ENCODE assay signal across 35 cellular contexts in genomic region chr12:32281098-32281497, GRCh38.
"Had no signal": no experiment of that assay in that cellular context is flagged by ENCODE, and none has a peak within 500 bp of the region (broad histone marks: within the 10 kb centered on the region; RNA-seq: fewer than 3 reads in every experiment).

No MANE protein-coding gene starts in this region.

- H3K4me1 Mint-ChIP-seq: activated B cell treated with CpG ODN at 0.5 μM for 24 hours; activated CD4-positive, alpha-beta T cell treated with anti-CD3 and anti-CD28 coated beads, Interleukin-2, amount 10 ng/mL, durations not matched to agents 24 days and 14 days; activated naive CD8-positive, alpha-beta T cell treated with anti-CD3 and anti-CD28 coated beads for 36 hours; activated T-helper 17 cell treated with anti-CD3 and anti-CD28 coated beads, Interleukin-2, amount 50 U/mL, for 72 hours; T-cell had no signal

- H3K4me1 ChIP-seq: adrenal gland, body of pancreas, breast epithelium had no signal

- H3K4me3 Mint-ChIP-seq: activated B cell treated with CpG ODN at 0.5 μM for 24 hours; activated CD4-positive, alpha-beta memory T cell treated with anti-CD3 and anti-CD28 coated beads for 36 hours; activated CD4-positive, alpha-beta T cell treated with anti-CD3 and anti-CD28 coated beads, Interleukin-2, amount 10 ng/mL, durations not matched to agents 24 days and 14 days; activated CD8-positive, alpha-beta T cell treated with anti-CD3 and anti-CD28 coated beads for 36 hours; activated naive CD4-positive, alpha-beta T cell treated with anti-CD3 and anti-CD28 coated beads for 36 hours; activated naive CD8-positive, alpha-beta T cell treated with anti-CD3 and anti-CD28 coated beads for 36 hours; activated T-cell treated with anti-CD3 and anti-CD28 coated beads, Interleukin-2, amount 50 U/mL, for 4 hours; activated T-cell treated with anti-CD3 and anti-CD28 coated beads, Interleukin-2, amount 50 U/mL, for 72 hours; activated T-helper 1 cell treated with anti-CD3 and anti-CD28 coated beads, Interleukin-12 subunit alpha, Interleukin-12 subunit beta, Interleukin-2, Interleukin-4 antibody, amounts not matched to agents 30 ng/mL and 10 ng/mL and 1 ng/mL, durations not matched to agents 14 hours and 24 hours and 36 hours; activated T-helper 17 cell treated with anti-CD3 and anti-CD28 coated beads, Interleukin-2, amount 50 U/mL, for 72 hours; T-cell; T-helper 1 cell treated with Interleukin-12 subunit alpha and Interleukin-12 subunit beta and Interleukin-4 antibody, amounts not matched to agents 30 μg/mL and 1 μg/mL, for 36 hours; T-helper 2 cell treated with Interferon-gamma antibody and Interleukin-4, amounts not matched to agents 5 μg/mL and 100 μg/mL, for 36 hours had no signal

- DNase-seq: activated B cell treated with CpG ODN at 0.5 μM for 24 hours; activated CD4-positive, alpha-beta memory T cell treated with anti-CD3 and anti-CD28 coated beads for 36 hours; activated CD4-positive, alpha-beta T cell treated with anti-CD3 and anti-CD28 coated beads for 4 hours; activated CD4-positive, alpha-beta T cell treated with anti-CD3 and anti-CD28 coated beads, Interleukin-2, amount 10 ng/mL, durations not matched to agents 24 days and 14 days; activated CD4-positive, alpha-beta T cell treated with anti-CD3 and anti-CD28 coated beads, Interleukin-2, amount 50 U/mL, for 1 hour; activated CD4-positive, alpha-beta T cell treated with anti-CD3 and anti-CD28 coated beads, Interleukin-2, amount 50 U/mL, for 4 hours; activated CD4-positive, CD25-positive, alpha-beta regulatory T cell treated with anti-CD3 and anti-CD28 coated beads, Interleukin-2, amount 50 U/mL, for 72 hours; activated CD8-positive, alpha-beta memory T cell treated with anti-CD3 and anti-CD28 coated beads, Interleukin-2, amount 50 U/mL, for 4 hours; activated CD8-positive, alpha-beta T cell treated with anti-CD3 and anti-CD28 coated beads for 36 hours; activated effector memory CD4-positive, alpha-beta T cell treated with anti-CD3 and anti-CD28 coated beads, Interleukin-2, amount 50 U/mL, for 16 hours; activated gamma-delta T cell treated with Interleukin-2 at 50 U/mL for 16 hours; activated naive CD4-positive, alpha-beta T cell; activated naive CD4-positive, alpha-beta T cell treated with anti-CD3 and anti-CD28 coated beads for 36 hours; activated naive CD4-positive, alpha-beta T cell treated with anti-CD3 and anti-CD28 coated beads, Interleukin-2, amount 50 U/mL, for 16 hours; activated naive CD8-positive, alpha-beta T cell treated with anti-CD3 and anti-CD28 coated beads for 36 hours; activated T-cell treated with anti-CD3 and anti-CD28 coated beads for 4 hours; activated T-cell treated with anti-CD3 and anti-CD28 coated beads, Interleukin-2, amount 50 U/mL, for 1 hour; activated T-cell treated with anti-CD3 and anti-CD28 coated beads, Interleukin-2, amount 50 U/mL, for 4 hours; activated T-cell treated with anti-CD3 and anti-CD28 coated beads, Interleukin-2, amount 50 U/mL, for 72 hours; adrenal gland; amniotic stem cell; aorta; body of pancreas; brain microvascular endothelial cell; central memory CD4-positive, alpha-beta T cell; T-cell; T-helper 2 cell; T-helper 9 cell had no signal

- H3K9me3 ChIP-seq: adrenal gland, body of pancreas, breast epithelium had no signal

- H3K27ac Mint-ChIP-seq: activated B cell treated with CpG ODN at 0.5 μM for 24 hours; activated CD4-positive, alpha-beta memory T cell treated with anti-CD3 and anti-CD28 coated beads for 36 hours; activated CD4-positive, alpha-beta T cell treated with anti-CD3 and anti-CD28 coated beads, Interleukin-2, amount 10 ng/mL, durations not matched to agents 24 days and 14 days; activated CD8-positive, alpha-beta T cell treated with anti-CD3 and anti-CD28 coated beads for 36 hours; activated naive CD4-positive, alpha-beta T cell treated with anti-CD3 and anti-CD28 coated beads for 36 hours; activated naive CD4-positive, alpha-beta T cell treated with anti-CD3 and anti-CD28 coated beads, Interleukin-2, amount 50 U/mL, for 72 hours; activated naive CD8-positive, alpha-beta T cell treated with anti-CD3 and anti-CD28 coated beads for 36 hours; activated T-cell treated with anti-CD3 and anti-CD28 coated beads, Interleukin-2, amount 50 U/mL, for 72 hours; activated T-helper 1 cell treated with anti-CD3 and anti-CD28 coated beads, Interleukin-12 subunit alpha, Interleukin-12 subunit beta, Interleukin-2, Interleukin-4 antibody, amounts not matched to agents 30 ng/mL and 10 ng/mL and 1 ng/mL, durations not matched to agents 14 hours and 24 hours and 36 hours; activated T-helper 17 cell treated with anti-CD3 and anti-CD28 coated beads, Interleukin-2, amount 50 U/mL, for 72 hours; T-cell; T-helper 1 cell treated with Interleukin-12 subunit alpha and Interleukin-12 subunit beta and Interleukin-4 antibody, amounts not matched to agents 30 μg/mL and 1 μg/mL, for 36 hours; T-helper 2 cell treated with Interferon-gamma antibody and Interleukin-4, amounts not matched to agents 5 μg/mL and 100 μg/mL, for 36 hours had no signal

- H3K27ac ChIP-seq: adrenal gland, body of pancreas, brain microvascular endothelial cell, breast epithelium, VCaP had no signal

- H3K9me3 Mint-ChIP-seq: activated B cell treated with CpG ODN at 0.5 μM for 24 hours; activated CD4-positive, alpha-beta memory T cell treated with anti-CD3 and anti-CD28 coated beads for 36 hours; activated CD4-positive, alpha-beta T cell treated with anti-CD3 and anti-CD28 coated beads, Interleukin-2, amount 10 ng/mL, durations not matched to agents 24 days and 14 days; activated CD8-positive, alpha-beta T cell treated with anti-CD3 and anti-CD28 coated beads for 36 hours; activated naive CD4-positive, alpha-beta T cell treated with anti-CD3 and anti-CD28 coated beads for 36 hours; activated naive CD4-positive, alpha-beta T cell treated with anti-CD3 and anti-CD28 coated beads, Interleukin-2, amount 50 U/mL, for 72 hours; activated naive CD8-positive, alpha-beta T cell treated with anti-CD3 and anti-CD28 coated beads for 36 hours; activated T-cell treated with anti-CD3 and anti-CD28 coated beads, Interleukin-2, amount 50 U/mL, for 4 hours; activated T-cell treated with anti-CD3 and anti-CD28 coated beads, Interleukin-2, amount 50 U/mL, for 72 hours; activated T-helper 1 cell treated with anti-CD3 and anti-CD28 coated beads, Interleukin-12 subunit alpha, Interleukin-12 subunit beta, Interleukin-2, Interleukin-4 antibody, amounts not matched to agents 30 ng/mL and 10 ng/mL and 1 ng/mL, durations not matched to agents 14 hours and 24 hours and 36 hours; activated T-helper 17 cell treated with anti-CD3 and anti-CD28 coated beads, Interleukin-2, amount 50 U/mL, for 72 hours; T-cell; T-helper 1 cell treated with Interleukin-12 subunit alpha and Interleukin-12 subunit beta and Interleukin-4 antibody, amounts not matched to agents 30 μg/mL and 1 μg/mL, for 36 hours; T-helper 2 cell treated with Interferon-gamma antibody and Interleukin-4, amounts not matched to agents 5 μg/mL and 100 μg/mL, for 36 hours had no signal

- H3K27me3 Mint-ChIP-seq: activated B cell treated with CpG ODN at 0.5 μM for 24 hours; activated CD4-positive, alpha-beta memory T cell treated with anti-CD3 and anti-CD28 coated beads for 36 hours; activated CD4-positive, alpha-beta T cell treated with anti-CD3 and anti-CD28 coated beads, Interleukin-2, amount 10 ng/mL, durations not matched to agents 24 days and 14 days; activated CD8-positive, alpha-beta T cell treated with anti-CD3 and anti-CD28 coated beads for 36 hours; activated naive CD8-positive, alpha-beta T cell treated with anti-CD3 and anti-CD28 coated beads for 36 hours; activated T-helper 17 cell treated with anti-CD3 and anti-CD28 coated beads, Interleukin-2, amount 50 U/mL, for 72 hours; T-cell had no signal

- H3K36me3 Mint-ChIP-seq: activated CD4-positive, alpha-beta memory T cell treated with anti-CD3 and anti-CD28 coated beads for 36 hours; activated naive CD4-positive, alpha-beta T cell treated with anti-CD3 and anti-CD28 coated beads, Interleukin-2, amount 50 U/mL, for 72 hours; activated naive CD8-positive, alpha-beta T cell treated with anti-CD3 and anti-CD28 coated beads for 36 hours had no signal

- ATAC-seq: activated CD8-positive, alpha-beta T cell treated with anti-CD3 and anti-CD28 coated beads for 36 hours; activated naive CD4-positive, alpha-beta T cell treated with anti-CD3 and anti-CD28 coated beads, Interleukin-2, amount 50 U/mL, for 72 hours; activated T-cell treated with anti-CD3 and anti-CD28 coated beads, Interleukin-2, amount 50 U/mL, for 4 hours; activated T-cell treated with anti-CD3 and anti-CD28 coated beads, Interleukin-2, amount 50 U/mL, for 72 hours; activated T-helper 17 cell treated with anti-CD3 and anti-CD28 coated beads, Interleukin-2, amount 50 U/mL, for 72 hours; body of pancreas; T-cell had no signal

- H3K4me3 ChIP-seq: adrenal gland, body of pancreas, breast epithelium had no signal

- H3K36me3 ChIP-seq: adrenal gland, brain microvascular endothelial cell, breast epithelium had no signal

- H3K27me3 ChIP-seq: adrenal gland, body of pancreas, brain microvascular endothelial cell, breast epithelium had no signal
